ENCODE assay signal across 1 cellular context in genomic region chr7:5630670-5631069, GRCh38.
TF ChIP-seq lines count a peak whose summit lies in the region.

No MANE protein-coding gene starts in this region.

TF ChIP-seq in H1, 55 proteins besides CTCF, POLR2A, EP300 and RAD21:
- no peak for TF ChIP-seq CHD7 (IDR thresholded peaks at IDR 0.05; ENCODE audit: insufficient replicate concordance, low read length)
- no peak for TF ChIP-seq ASH2L (IDR thresholded peaks at IDR 0.05; ENCODE audit: low read length)
- no peak for TF ChIP-seq SIX5 (IDR thresholded peaks at IDR 0.05; ENCODE audit: low read depth, low read length)
- TF ChIP-seq HDAC6 (IDR thresholded peaks at IDR 0.05; ENCODE audit: low read depth, low read length) = no peak
- TF ChIP-seq PHF8 (conservative IDR thresholded peaks at IDR 0.05; ENCODE audit: low read depth, low read length) = no peak
- TF ChIP-seq CHD2 (IDR thresholded peaks at IDR 0.05; ENCODE audit: low read length) = no peak
- no peak for TF ChIP-seq ATF3 (IDR thresholded peaks at IDR 0.05; ENCODE audit: insufficient read depth, low read depth, low read length)
- TF ChIP-seq ZNF274 (IDR thresholded peaks at IDR 0.05; ENCODE audit: borderline replicate concordance, extremely low read depth, low read length) = no peak
- no peak for TF ChIP-seq MAX (IDR thresholded peaks at IDR 0.05)
- no peak for TF ChIP-seq JUN (IDR thresholded peaks at IDR 0.05; ENCODE audit: low read depth, low read length)
- no peak for TF ChIP-seq HDAC2 (IDR thresholded peaks at IDR 0.05; ENCODE audit: borderline replicate concordance in 1 of 2, low read depth in 2 of 2, low read length in 2 of 2)
- TF ChIP-seq SUZ12 (IDR thresholded peaks at IDR 0.05; ENCODE audit: low read length) = no peak
- TF ChIP-seq EZH2 (IDR thresholded peaks at IDR 0.05; ENCODE audit: low read depth, low read length, severe bottlenecking) = no peak
